ENCODE assay signal across 1 cellular context in the genomic region with DNA sequence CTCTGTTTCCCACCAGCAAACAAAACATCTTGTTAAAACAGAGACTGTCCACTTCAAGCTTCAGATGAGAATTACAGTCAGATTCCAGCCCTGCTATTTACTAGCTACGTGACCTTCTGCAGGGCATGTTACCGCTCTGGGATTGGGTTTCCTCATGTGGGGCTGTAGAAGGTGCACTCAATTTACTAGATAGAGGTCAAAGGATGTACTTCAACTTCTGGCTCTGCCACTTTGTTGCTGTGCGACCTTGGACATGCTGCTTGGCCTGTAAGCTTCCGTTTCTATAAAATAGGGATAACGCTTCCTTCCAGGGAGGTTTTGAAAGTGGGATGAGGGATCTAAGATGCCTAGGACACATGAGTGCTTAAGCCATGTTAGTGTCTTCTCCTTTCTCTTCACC.
TF ChIP-seq lines count a peak whose summit lies in the region.

No MANE protein-coding gene starts in this region.

TF ChIP-seq in H1, 55 proteins besides CTCF, POLR2A, EP300 and RAD21:
- TF ChIP-seq CBX5 (IDR thresholded peaks at IDR 0.05; ENCODE audit: low read depth, low read length) = no peak
- TF ChIP-seq SRF (IDR thresholded peaks at IDR 0.05; ENCODE audit: low read depth, low read length) = no peak
- TF ChIP-seq ASH2L (IDR thresholded peaks at IDR 0.05; ENCODE audit: low read length) = no peak
- TF ChIP-seq CEBPB (IDR thresholded peaks at IDR 0.05; ENCODE audit: low read depth, low read length) = no peak
- TF ChIP-seq JUN (IDR thresholded peaks at IDR 0.05; ENCODE audit: low read depth, low read length) = no peak
- no peak for TF ChIP-seq JUND (IDR thresholded peaks at IDR 0.05; ENCODE audit: low read length)
- no peak for TF ChIP-seq ZNF274 (IDR thresholded peaks at IDR 0.05; ENCODE audit: borderline replicate concordance, extremely low read depth, low read length)
- no peak for TF ChIP-seq CHD2 (IDR thresholded peaks at IDR 0.05; ENCODE audit: low read length)
- TF ChIP-seq RNF2 (IDR thresholded peaks at IDR 0.05; ENCODE audit: borderline replicate concordance, low read depth, low read length, missing control alignments, poor library complexity, severe bottlenecking) = no peak
- no peak for TF ChIP-seq BACH1 (IDR thresholded peaks at IDR 0.05; ENCODE audit: low read length)
- TF ChIP-seq TEAD4 (IDR thresholded peaks at IDR 0.05; ENCODE audit: low read depth, low read length) = no peak
- TF ChIP-seq EZH2 (IDR thresholded peaks at IDR 0.05; ENCODE audit: low read depth, low read length, severe bottlenecking) = no peak
- TF ChIP-seq CHD1 (IDR thresholded peaks at IDR 0.05; ENCODE audit: low read depth, low read length) = no peak
- no peak for TF ChIP-seq GABPA (IDR thresholded peaks at IDR 0.05; ENCODE audit: borderline replicate concordance, insufficient read depth, low read length)
TF ChIP-seq in H1: peak in this region for 0.
